ENCODE assay signal across 9 cellular contexts in the genomic region with DNA sequence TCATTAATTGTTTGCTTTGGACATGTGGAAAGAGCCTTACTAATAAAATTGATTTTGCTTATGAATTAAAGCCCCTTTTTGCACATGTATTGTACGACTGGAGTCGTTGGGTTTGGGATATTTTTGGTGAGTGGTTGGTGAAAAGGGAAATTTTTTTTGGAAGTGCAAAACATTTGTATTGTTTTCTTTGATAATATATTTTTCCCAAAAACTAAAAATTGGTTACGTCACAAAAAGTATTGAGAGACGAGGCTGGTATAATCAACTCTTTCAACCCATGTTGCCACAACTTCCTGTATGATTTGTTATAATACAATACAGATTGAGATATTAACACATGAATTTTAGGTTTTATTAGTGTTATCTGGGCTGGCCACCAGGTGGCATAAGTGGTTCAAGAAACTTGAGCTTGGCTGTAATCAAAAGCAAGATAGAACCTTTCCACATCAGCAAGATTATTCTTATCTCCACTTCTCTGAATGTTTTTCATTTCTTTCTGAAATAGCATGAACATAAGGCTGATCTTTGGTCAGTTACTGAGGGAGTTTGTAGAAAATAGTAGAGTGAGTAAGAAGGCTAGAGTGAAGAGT. TPM values are rescaled to one million over a fixed set of nuclear protein-coding genes. Genes with fewer than 3 reads are reported as not detected.
DNase-seq lines count a peak whose midpoint lies in the region; ATAC-seq and TF ChIP-seq lines count a peak whose summit lies in the region.
"Had no signal": no experiment of that assay in that cellular context is flagged by ENCODE, and none has a peak within 500 bp of the region (broad histone marks: within the 10 kb centered on the region; RNA-seq: fewer than 3 reads in every experiment).

No MANE protein-coding gene starts in this region.

- H3K9me3 Mint-ChIP-seq in activated T-helper 17 cell treated with anti-CD3 and anti-CD28 coated beads, Interleukin-2, amount 50 U/mL, for 72 hours = no peaks in the 10 kb centered on the region

- H3K36me3 ChIP-seq in KMS-11 (ENCODE audit: insufficient read depth) = no peaks in the 10 kb centered on the region
- peaks cover 81% of the 10 kb centered on the region for H3K36me3 ChIP-seq in RWPE2 (ENCODE audit: low read depth)
- peaks cover 18 to 80% of the 10 kb centered on the region in 2 donors for H3K36me3 ChIP-seq in gastroesophageal sphincter

- H3K4me3 ChIP-seq in KMS-11 (IDR thresholded peaks at IDR 0.05; ENCODE audit: insufficient read depth, low read depth, low read length) (no peak overlapping the region), RWPE2 (ENCODE audit: severe bottlenecking) (no peak overlapping the region), gastroesophageal sphincter (no peak overlapping the region)
- H3K4me3 ChIP-seq: SJSA1 had no signal

- DNase-seq in DMS 273 treated with DMSO at 0.1 percent for 48 hours (lab: John Stamatoyannopoulos, UW) (peak; percentile 20), RWPE2 (ENCODE audit: low spot score) (no peak), putamen (ENCODE audit: low spot score) (peak; percentile 56), amniotic stem cell (lab: John Stamatoyannopoulos, UW) (no peak)

- H3K9me3 ChIP-seq in RWPE2 (ENCODE audit: severe bottlenecking) (no peaks in the 10 kb centered on the region), gastroesophageal sphincter (no peaks in the 10 kb centered on the region)
- H3K9me3 ChIP-seq: SJSA1 had no signal

- H3K79me2 ChIP-seq in KMS-11 (ENCODE audit: insufficient read depth, low read depth) = no peaks in the 10 kb centered on the region

- no peak overlapping the region for H3K4me2 ChIP-seq in KMS-11

- H3K4me3 Mint-ChIP-seq in activated T-helper 17 cell treated with anti-CD3 and anti-CD28 coated beads, Interleukin-2, amount 50 U/mL, for 72 hours = no peak overlapping the region

- TF ChIP-seq CTCF in KMS-11 (conservative IDR thresholded peaks at IDR 0.05; ENCODE audit: low read depth, low read length) (peak; percentile 75), RWPE2 (IDR thresholded peaks at IDR 0.05; ENCODE audit: poor library complexity, severe bottlenecking) (peak; percentile 89), gastroesophageal sphincter (IDR thresholded peaks at IDR 0.05) (peak; percentile 56 to 81 (median 72))

- no peaks in the 10 kb centered on the region for H3K4me1 ChIP-seq in KMS-11 (ENCODE audit: low read depth, poor library complexity, severe bottlenecking)
- H3K4me1 ChIP-seq in RWPE2 (ENCODE audit: insufficient read depth, poor library complexity, severe bottlenecking) = no peaks in the 10 kb centered on the region
- no peaks in the 10 kb centered on the region for H3K4me1 ChIP-seq in gastroesophageal sphincter
- H3K4me1 ChIP-seq: SJSA1 had no signal

- WGBS in gastroesophageal sphincter (ENCODE audit: low coverage in 1 of 2), 2 donors = 18 to 22% methylated on average over 4 of the region's 4 CpGs

- peak; percentile 65 for ATAC-seq in RWPE2 (ENCODE audit: low read depth)
- peak; percentile 51 for ATAC-seq in activated T-helper 17 cell treated with anti-CD3 and anti-CD28 coated beads, Interleukin-2, amount 50 U/mL, for 72 hours (replicated peaks)
- ATAC-seq in gastroesophageal sphincter = no peak
- no peak for ATAC-seq in GM19351 (IDR thresholded peaks at IDR 0.05; ENCODE audit: unreplicated experiment)

- no peak for TF ChIP-seq POLR2A in gastroesophageal sphincter (IDR thresholded peaks at IDR 0.05)

- no peaks in the 10 kb centered on the region for H3K27me3 ChIP-seq in KMS-11 (ENCODE audit: insufficient read depth, low read depth)
- H3K27me3 ChIP-seq in RWPE2 (ENCODE audit: insufficient read depth, poor library complexity, severe bottlenecking) = no peaks in the 10 kb centered on the region
- H3K27me3 ChIP-seq in gastroesophageal sphincter = no peaks in the 10 kb centered on the region
- H3K27me3 ChIP-seq: SJSA1 had no signal

- no peaks in the 10 kb centered on the region for H4K20me1 ChIP-seq in KMS-11 (ENCODE audit: insufficient read depth)

- no peak for TF ChIP-seq EP300 in gastroesophageal sphincter (IDR thresholded peaks at IDR 0.05)

- H2AFZ ChIP-seq in KMS-11 (ENCODE audit: low read depth) = no peak overlapping the region

- no peak overlapping the region for H3K27ac ChIP-seq in KMS-11
- H3K27ac ChIP-seq in RWPE2 (ENCODE audit: poor library complexity, severe bottlenecking) = no peak overlapping the region
- no peak overlapping the region for H3K27ac ChIP-seq in gastroesophageal sphincter
- H3K27ac ChIP-seq: SJSA1 had no signal

- H3K9ac ChIP-seq in KMS-11 = no peak overlapping the region

- no peaks in the 10 kb centered on the region for H3K27me3 Mint-ChIP-seq in activated T-helper 17 cell treated with anti-CD3 and anti-CD28 coated beads, Interleukin-2, amount 50 U/mL, for 72 hours

- no peak overlapping the region for H3K27ac Mint-ChIP-seq in activated T-helper 17 cell treated with anti-CD3 and anti-CD28 coated beads, Interleukin-2, amount 50 U/mL, for 72 hours

- H3K4me1 Mint-ChIP-seq in activated T-helper 17 cell treated with anti-CD3 and anti-CD28 coated beads, Interleukin-2, amount 50 U/mL, for 72 hours = peaks cover 9% of the 10 kb centered on the region

- H3K36me3 Mint-ChIP-seq in activated T-helper 17 cell treated with anti-CD3 and anti-CD28 coated beads, Interleukin-2, amount 50 U/mL, for 72 hours (ENCODE audit: low read depth) = peaks cover 23% of the 10 kb centered on the region

RNA-seq across cellular contexts. Expression of gene NGDN, which starts 8.7 kb away (rescaled TPM):
- 10 to 100 TPM; 43.5 to 53.1 TPM for total RNA-seq in activated T-helper 17 cell treated with anti-CD3 and anti-CD28 coated beads, Interleukin-2, amount 50 U/mL, for 72 hours
- total RNA-seq in gastroesophageal sphincter = 10 to 100 TPM; 22.0 to 47.1 (median 38.1) TPM

RNA-seq across cellular contexts. Expression of gene MYH7, which starts 42.7 kb away (rescaled TPM):
- total RNA-seq in activated T-helper 17 cell treated with anti-CD3 and anti-CD28 coated beads, Interleukin-2, amount 50 U/mL, for 72 hours = under 1 TPM; 0.13 to 0.19 TPM
- total RNA-seq in gastroesophageal sphincter = not detected
- total RNA-seq: SJSA1 had no signal

Comparison
In these comparisons a context has a peak if more than half of its experiments do, and no peak if none do; other contexts are left out.
1. DNase-seq: peak in DMS 273 treated with DMSO at 0.1 percent for 48 hours (single experiment) and putamen (single experiment); none in RWPE2 (single experiment) and amniotic stem cell (single experiment).
2. ATAC-seq: peak in RWPE2 (single experiment) and activated T-helper 17 cell treated with anti-CD3 and anti-CD28 coated beads, Interleukin-2, amount 50 U/mL, for 72 hours (single experiment); none in gastroesophageal sphincter (single experiment) and GM19351 (single experiment).
3. Peak in every context shown above with its lines, with median percentiles within 50 percentile points of each other: CTCF ChIP-seq.